Comparison of ENCODE assay signal across 28 cellular contexts in the genomic region with DNA sequence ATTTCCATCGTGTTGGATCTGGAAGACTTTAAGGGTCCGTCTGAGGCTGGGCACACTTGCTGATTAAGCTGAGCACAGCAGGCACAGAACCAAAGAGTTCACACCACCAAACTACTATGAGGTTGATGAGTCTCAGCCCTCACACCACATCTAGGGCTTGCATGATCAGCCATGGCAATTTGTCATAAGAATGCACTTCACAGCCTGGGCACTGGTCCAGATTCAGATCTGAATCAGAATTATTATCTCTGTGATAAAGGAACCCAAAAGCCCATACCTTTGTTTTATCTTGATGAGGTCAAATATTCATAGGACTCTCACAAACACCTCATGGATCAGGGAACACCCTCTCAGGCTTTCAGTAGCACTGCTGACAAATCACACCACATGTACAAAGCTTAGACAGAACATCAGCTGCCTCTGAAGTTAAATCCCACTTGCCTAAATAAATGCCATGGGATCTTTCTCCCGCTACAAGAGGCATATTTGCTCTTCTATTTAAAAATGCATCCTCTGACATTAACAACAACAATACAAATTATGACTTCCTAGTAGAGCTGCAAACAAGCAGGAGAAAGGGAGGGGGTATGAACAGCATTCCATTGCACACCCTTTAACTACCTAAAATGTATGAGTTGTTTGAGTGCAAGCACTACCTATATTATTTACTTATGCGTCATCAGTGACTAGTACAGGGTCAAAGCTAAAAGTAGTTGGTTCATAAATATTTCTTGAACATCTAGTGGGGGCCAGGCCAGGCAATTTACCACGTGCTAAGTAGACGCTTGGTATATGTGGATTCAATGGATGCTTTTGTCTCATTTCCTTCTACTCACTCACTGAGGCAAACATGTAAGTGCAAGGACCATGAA.
DNase-seq lines count a peak whose midpoint lies in the region; ATAC-seq and TF ChIP-seq lines count a peak whose summit lies in the region.
"Had no signal": no experiment of that assay in that cellular context is flagged by ENCODE, and none has a peak within 500 bp of the region (broad histone marks: within the 10 kb centered on the region; RNA-seq: fewer than 3 reads in every experiment).

No MANE protein-coding gene starts in this region.

- CTCF ChIA-PET in PC-9 (lab: Charles Lee) (no interaction called here), mammary epithelial cell (lab: Charles Lee; ENCODE audit: low non-redundant PET) (no interaction called here)

- H4K20me1 ChIP-seq in GM23248 (ENCODE audit: insufficient read depth) (no peaks in the 10 kb centered on the region), PC-9 (ENCODE audit: insufficient read depth) (no peaks in the 10 kb centered on the region), mammary epithelial cell (ENCODE audit: insufficient read depth, low read length) (no peaks in the 10 kb centered on the region)

- ATAC-seq in heart right ventricle (no peak), HG03039 (IDR thresholded peaks at IDR 0.05; ENCODE audit: unreplicated experiment) (no peak), GM21381 (IDR thresholded peaks at IDR 0.05; ENCODE audit: unreplicated experiment) (no peak)
- ATAC-seq: activated CD8-positive, alpha-beta T cell treated with anti-CD3 and anti-CD28 coated beads, Interleukin-2, amount 10 ng/mL, durations not matched to agents 7 days and 5 days; activated naive CD4-positive, alpha-beta T cell treated with anti-CD3 and anti-CD28 coated beads, Interleukin-2, amount 50 U/mL, for 72 hours; GM23338; Panc1; stimulated activated naive B cell treated with anti-CD40 and anti-IgM and Interleukin-4, amounts not matched to agents 10 μg/mL and 1 μg/mL and 100 μg/mL, for 72 hours had no signal

- no peaks in the 10 kb centered on the region for H3K27me3 ChIP-seq in GM23248 (replicated peaks; ENCODE audit: insufficient read depth)
- H3K27me3 ChIP-seq in PC-9 (ENCODE audit: insufficient read depth, low read depth) = no peaks in the 10 kb centered on the region
- no peaks in the 10 kb centered on the region for H3K27me3 ChIP-seq in mammary epithelial cell (ENCODE audit: insufficient read depth, low read length)
- H3K27me3 ChIP-seq in heart right ventricle = peaks cover 0 to 12% (median 0%) of the 10 kb centered on the region in 7 donors
- H3K27me3 ChIP-seq: ovary had no signal

- H3K4me2 ChIP-seq in GM23248 (ENCODE audit: unreplicated experiment) (no peak overlapping the region), PC-9 (peak overlapping the region; percentile 24), mammary epithelial cell (ENCODE audit: insufficient read depth, low read depth, low read length) (no peak overlapping the region)
- H3K4me2 ChIP-seq: BLaER1, GM23338 had no signal

- H3F3A ChIP-seq in GM23248 (ENCODE audit: insufficient read depth) (no peaks in the 10 kb centered on the region), PC-9 (ENCODE audit: insufficient read depth, low read depth) (peaks cover 13% of the 10 kb centered on the region; the same call in 1 of the 2 replicates)

- WGBS in GM23248 (ENCODE audit: low coverage in 1 of 2, low lambda C conversion rate in 2 of 2, missing lambda C conversion rate in 2 of 2), 2 experiments = 68 to 73% methylated on average over 6 of the region's 6 CpGs
- WGBS in mammary epithelial cell (ENCODE audit: low coverage, missing lambda C conversion rate) = 61% methylated on average over 6 of the region's 6 CpGs
- 67 to 78% methylated on average over 6 of the region's 6 CpGs for WGBS in heart right ventricle, 2 donors

- H3K4me3 ChIP-seq in GM23248 = no peak overlapping the region
- H3K4me3 ChIP-seq in PC-9 = no peak overlapping the region
- no peak overlapping the region for H3K4me3 ChIP-seq in mammary epithelial cell (replicated peaks in 1 of 3; ENCODE audit: insufficient read depth in 1 of 3, low read depth in 2 of 3, low read length in 3 of 3)
- no peak overlapping the region for H3K4me3 ChIP-seq in heart right ventricle
- H3K4me3 ChIP-seq: BLaER1, GM23338, ovary had no signal

- intact Hi-C loops in PC-9 (cut with micrococcal nuclease; ENCODE audit: unreplicated experiment) (no loop called here), mammary epithelial cell (cut with micrococcal nuclease) (no loop called here), heart right ventricle (cut with DNase I) (no loop called here)

- H3K9me2 ChIP-seq in GM23248 (ENCODE audit: insufficient read depth) (no peaks in the 10 kb centered on the region), PC-9 (ENCODE audit: insufficient read depth) (no peaks in the 10 kb centered on the region)

- H3K9me3 ChIP-seq in GM23248 (ENCODE audit: low read depth) (no peaks in the 10 kb centered on the region), PC-9 (ENCODE audit: insufficient read depth, low read depth) (no peaks in the 10 kb centered on the region), mammary epithelial cell (replicated peaks; ENCODE audit: insufficient read depth, low read length) (no peaks in the 10 kb centered on the region), heart right ventricle (no peaks in the 10 kb centered on the region)
- H3K9me3 ChIP-seq: BLaER1, ovary had no signal

- peak; percentile 39 for DNase-seq in GM23248
- DNase-seq in PC-9 = peak in 1 of 2 experiments; percentile 43
- peak; percentile 35 for DNase-seq in mammary epithelial cell
- peak; percentile 12 for DNase-seq in kidney glomerular epithelial cell (lab: John Stamatoyannopoulos, UW)
- no peak for DNase-seq in NCI-H1930 (lab: John Stamatoyannopoulos, UW)
- no peak for DNase-seq in heart right ventricle
- DNase-seq: activated CD4-positive, alpha-beta T cell treated with anti-CD3 and anti-CD28 coated beads for 4 hours; activated CD8-positive, alpha-beta T cell treated with anti-CD3 and anti-CD28 coated beads, Interleukin-2, amount 10 ng/mL, durations not matched to agents 7 days and 5 days; central memory CD4-positive, alpha-beta T cell; cortex of kidney; DMS153; effector memory CD4-positive, alpha-beta T cell; KBM-7; NCI-H2029 treated with DMSO at 0.1 percent for 48 hours; NCI-H2227 treated with DMSO at 0.1 percent for 48 hours; NCI-H526; nephron progenitor cell; ovary; SIG-M5; stimulated activated naive B cell treated with anti-CD40 and anti-IgM and Interleukin-4, amounts not matched to agents 10 μg/mL and 1 μg/mL and 100 μg/mL, for 72 hours; substantia nigra had no signal

- H3K79me2 ChIP-seq in GM23248 (ENCODE audit: insufficient read depth) = no peaks in the 10 kb centered on the region
- no peaks in the 10 kb centered on the region for H3K79me2 ChIP-seq in PC-9 (ENCODE audit: low read depth)
- no peaks in the 10 kb centered on the region for H3K79me2 ChIP-seq in mammary epithelial cell (ENCODE audit: insufficient read depth, low read length)

- no TSS peak for BruUV-seq in PC-9 (replicated peaks; lab: Mats Ljungman, UMichigan)
- BruUV-seq in mammary epithelial cell (replicated peaks; lab: Mats Ljungman, UMichigan) = no TSS peak

- no peak overlapping the region for H3K9ac ChIP-seq in GM23248
- H3K9ac ChIP-seq in mammary epithelial cell (ENCODE audit: insufficient read depth, low read length) = no peak overlapping the region
- H3K9ac ChIP-seq: BLaER1 had no signal

- in situ Hi-C loops in GM23248 (cut with MboI) = no loop called here
- in situ Hi-C loops in mammary epithelial cell (cut with MboI; ENCODE audit: low sequenced_read_pairs in 2 of 2) = no loop called here

- POLR2A ChIA-PET in PC-9 (lab: Charles Lee; ENCODE audit: unreplicated experiment) = no interaction called here

- no peak overlapping the region for H2AFZ ChIP-seq in GM23248
- H2AFZ ChIP-seq in PC-9 = no peak overlapping the region
- H2AFZ ChIP-seq in mammary epithelial cell (ENCODE audit: low read depth, low read length) = no peak overlapping the region
- H2AFZ ChIP-seq: GM23338 had no signal

- H3K36me3 ChIP-seq in GM23248 (ENCODE audit: low read depth) (no peaks in the 10 kb centered on the region), PC-9 (ENCODE audit: low read depth) (no peaks in the 10 kb centered on the region), mammary epithelial cell (ENCODE audit: insufficient read depth, low read length) (no peaks in the 10 kb centered on the region), heart right ventricle (no peaks in the 10 kb centered on the region)
- H3K36me3 ChIP-seq: BLaER1, ovary had no signal

- no peaks in the 10 kb centered on the region for H3K4me1 ChIP-seq in GM23248 (ENCODE audit: insufficient read depth)
- H3K4me1 ChIP-seq in PC-9 (replicated peaks; ENCODE audit: insufficient read depth) = peaks cover 19% of the 10 kb centered on the region
- peaks cover 8% of the 10 kb centered on the region for H3K4me1 ChIP-seq in mammary epithelial cell (ENCODE audit: insufficient read depth, low read length)
- no peaks in the 10 kb centered on the region for H3K4me1 ChIP-seq in heart right ventricle
- H3K4me1 ChIP-seq: BLaER1 had no signal

- dilution Hi-C loops in mammary epithelial cell (cut with HindIII; ENCODE audit: low sequenced_read_pairs) = no loop called here

- no peak overlapping the region for H3K27ac ChIP-seq in GM23248
- H3K27ac ChIP-seq in PC-9 = peak overlapping the region; percentile 48
- H3K27ac ChIP-seq in mammary epithelial cell (ENCODE audit: insufficient read depth, low read depth, low read length) = no peak overlapping the region
- no peak overlapping the region for H3K27ac ChIP-seq in heart right ventricle
- H3K27ac ChIP-seq: BLaER1, ovary, VCaP had no signal

- TF ChIP-seq CTCF in PC-9 (conservative IDR thresholded peaks at IDR 0.05) = no peak
- no peak for TF ChIP-seq CTCF in mammary epithelial cell (conservative IDR thresholded peaks at IDR 0.05 in 1 of 2, IDR thresholded peaks at IDR 0.05 in 1 of 2; ENCODE audit: extremely low read depth in 1 of 2, insufficient read depth in 1 of 2, low read depth in 1 of 2, low read length in 2 of 2)
- no peak for TF ChIP-seq CTCF in heart right ventricle (IDR thresholded peaks at IDR 0.05)

Comparison
In these comparisons a context has a peak if more than half of its experiments do, and no peak if none do; other contexts are left out.
1. DNase-seq: peak in GM23248 (single experiment), mammary epithelial cell (single experiment) and kidney glomerular epithelial cell (single experiment); none in NCI-H1930 (0 of 2) and heart right ventricle (0 of 2).